In the genomic region with DNA sequence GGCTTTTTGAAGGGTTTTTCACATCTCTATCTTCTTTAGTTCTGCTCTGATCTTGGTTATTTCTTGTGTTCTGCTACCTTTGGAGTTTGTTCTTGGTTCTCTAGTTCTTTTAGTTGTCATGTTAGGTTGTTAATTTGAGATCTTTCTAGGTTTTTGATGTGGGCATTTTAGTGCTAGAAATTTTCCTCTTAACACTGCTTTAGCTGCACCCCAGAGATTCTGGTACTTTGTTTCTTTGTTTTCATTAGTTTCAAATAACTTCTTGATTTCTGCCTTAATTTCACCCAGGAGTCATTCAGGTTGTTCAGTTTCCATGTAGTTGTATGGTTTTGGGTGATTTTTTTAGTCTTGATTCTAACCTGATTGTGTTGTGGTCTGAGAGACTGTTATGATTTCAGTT, we compare ENCODE assay signal across 1 cellular context.
TF ChIP-seq lines count a peak whose summit lies in the region.

No MANE protein-coding gene starts in this region.

TF ChIP-seq in HEK293, 187 proteins besides CTCF, POLR2A, EP300 and RAD21 (continued from another document):
- TF ChIP-seq, protein P1, sequence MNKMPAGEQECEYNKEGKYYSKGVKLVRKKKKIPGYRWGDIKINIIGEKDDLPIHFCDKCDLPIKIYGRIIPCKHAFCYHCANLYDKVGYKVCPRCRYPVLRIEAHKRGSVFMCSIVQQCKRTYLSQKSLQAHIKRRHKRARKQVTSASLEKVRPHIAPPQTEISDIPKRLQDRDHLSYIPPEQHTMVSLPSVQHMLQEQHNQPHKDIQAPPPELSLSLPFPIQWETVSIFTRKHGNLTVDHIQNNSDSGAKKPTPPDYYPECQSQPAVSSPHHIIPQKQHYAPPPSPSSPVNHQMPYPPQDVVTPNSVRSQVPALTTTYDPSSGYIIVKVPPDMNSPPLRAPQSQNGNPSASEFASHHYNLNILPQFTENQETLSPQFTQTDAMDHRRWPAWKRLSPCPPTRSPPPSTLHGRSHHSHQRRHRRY (tag by site-specific recombination; IDR thresholded peaks at IDR 0.05): no peak
- TF ChIP-seq SETDB1 (IDR thresholded peaks at IDR 0.05; ENCODE audit: insufficient read length, low read length) (peak; percentile 57), ZNF174 (tag by site-specific recombination; IDR thresholded peaks at IDR 0.05) (no peak), SP3 (tag by site-specific recombination; IDR thresholded peaks at IDR 0.05) (no peak), BCL11B (tag by site-specific recombination; IDR thresholded peaks at IDR 0.05; ENCODE audit: low read depth) (no peak), ZNF843 (tag by site-specific recombination; IDR thresholded peaks at IDR 0.05) (no peak)
